In the genomic region with DNA sequence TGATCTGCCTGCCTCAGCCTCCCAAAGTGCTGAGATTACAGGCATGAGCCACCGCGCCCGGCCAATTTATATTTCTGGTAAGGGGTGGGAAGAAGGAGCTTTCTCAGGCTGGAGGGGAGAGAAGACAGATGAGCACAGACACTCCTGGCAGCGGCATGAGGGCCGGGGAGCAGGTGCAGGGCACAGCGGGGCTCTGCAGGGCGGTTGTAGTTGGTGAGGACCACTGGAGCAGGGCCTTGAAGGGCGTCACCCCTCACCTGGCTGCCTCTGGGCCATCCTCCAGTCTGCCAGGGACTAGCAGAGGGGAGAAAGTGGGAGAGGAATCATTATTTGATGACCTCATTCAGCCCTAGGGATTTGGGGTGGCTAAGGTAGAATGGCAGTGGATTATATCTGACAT, we compare ENCODE assay signal across 20 cellular contexts.
"Had no signal": no experiment of that assay in that cellular context is flagged by ENCODE, and none has a peak within 500 bp of the region (broad histone marks: within the 10 kb centered on the region; RNA-seq: fewer than 3 reads in every experiment).

No MANE protein-coding gene starts in this region.

- ATAC-seq: activated naive CD4-positive, alpha-beta T cell treated with anti-CD3 and anti-CD28 coated beads, Interleukin-2, amount 50 U/mL, for 72 hours; activated T-cell treated with anti-CD3 and anti-CD28 coated beads, Interleukin-2, amount 50 U/mL, for 4 hours; T-helper 17 cell had no signal

- H3K27ac Mint-ChIP-seq: activated CD4-positive, alpha-beta memory T cell treated with anti-CD3 and anti-CD28 coated beads for 36 hours; activated CD4-positive, alpha-beta T cell treated with anti-CD3 and anti-CD28 coated beads, Interleukin-2, amount 10 ng/mL, durations not matched to agents 7 days and 5 days; activated naive CD4-positive, alpha-beta T cell treated with anti-CD3 and anti-CD28 coated beads, Interleukin-2, amount 50 U/mL, for 72 hours; T-helper 17 cell had no signal

- H3K27me3 Mint-ChIP-seq: activated CD4-positive, alpha-beta memory T cell treated with anti-CD3 and anti-CD28 coated beads for 36 hours; T-helper 17 cell had no signal

- H3K4me3 Mint-ChIP-seq: activated CD4-positive, alpha-beta memory T cell treated with anti-CD3 and anti-CD28 coated beads for 36 hours; activated CD4-positive, alpha-beta T cell treated with anti-CD3 and anti-CD28 coated beads, Interleukin-2, amount 10 ng/mL, durations not matched to agents 7 days and 5 days; activated T-cell treated with anti-CD3 and anti-CD28 coated beads, Interleukin-2, amount 50 U/mL, for 4 hours; T-helper 17 cell had no signal

- DNase-seq: activated CD4-positive, alpha-beta memory T cell treated with anti-CD3 and anti-CD28 coated beads for 36 hours; activated CD4-positive, alpha-beta T cell treated with anti-CD3 and anti-CD28 coated beads, Interleukin-2, amount 10 ng/mL, durations not matched to agents 7 days and 5 days; activated CD4-positive, CD25-positive, alpha-beta regulatory T cell; activated CD8-positive, alpha-beta memory T cell treated with anti-CD3 and anti-CD28 coated beads for 24 hours; activated effector memory CD4-positive, alpha-beta T cell treated with anti-CD3 and anti-CD28 coated beads, Interleukin-2, amount 50 U/mL, for 16 hours; activated naive CD4-positive, alpha-beta T cell treated with Interleukin-2 at 50 U/mL for 16 hours; activated T-cell treated with anti-CD3 and anti-CD28 coated beads, Interleukin-2, amount 50 U/mL, for 4 hours; amygdala; cerebellar nuclear complex; Kasumi-1; NCI-H1105 treated with DMSO at 0.1 percent for 48 hours; NCI-H1930; NCI-H345; NCI-H510A; NCI-H526 treated with DMSO at 0.1 percent for 48 hours; NCI-H82; SIG-M5; T-helper 17 cell; T-helper 9 cell had no signal
